30 cellular contexts compared by ENCODE assay signal in the genomic region with DNA sequence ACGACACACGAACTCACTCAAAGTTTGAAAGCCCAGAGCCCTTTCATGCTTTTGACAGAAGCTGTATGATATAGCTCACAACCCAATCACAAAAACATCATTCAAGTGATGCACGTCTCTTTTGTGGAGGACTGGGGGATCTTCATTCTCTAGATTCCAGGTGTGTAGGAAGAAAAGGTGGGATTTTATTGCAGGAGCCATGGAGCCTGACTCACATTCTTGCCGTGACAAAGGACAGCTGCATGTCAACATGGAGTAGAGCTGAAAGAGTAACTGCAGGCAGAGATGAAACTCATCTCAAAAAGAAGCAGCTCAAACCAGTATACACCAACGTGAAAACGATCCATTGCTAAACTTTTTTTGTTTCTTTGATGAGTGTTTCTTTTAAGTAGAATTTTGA. TPM values are rescaled to one million over a fixed set of nuclear protein-coding genes. Genes with fewer than 3 reads are reported as not detected.
"Had no signal": no experiment of that assay in that cellular context is flagged by ENCODE, and none has a peak within 500 bp of the region (broad histone marks: within the 10 kb centered on the region; RNA-seq: fewer than 3 reads in every experiment).

No MANE protein-coding gene starts in this region.

- ATAC-seq: HepG2, Panc1, PC-3, SK-N-SH treated with all-trans-retinoic acid at 6 μM for 48 hours had no signal

- H3K27ac ChIP-seq: RWPE1 had no signal

- DNase-seq: IMR-90; Karpas-422; KG1; MM.1S; MV-4-11; NCI-H1048; NCI-H1105; NCI-H1417; NCI-H1436 treated with DMSO at 0.1 percent for 48 hours; NCI-H1694; NCI-H187 treated with DMSO at 0.1 percent for 48 hours; NCI-H2029 treated with DMSO at 0.1 percent for 48 hours; NCI-H2171; NCI-H226; NCI-H446; NCI-H510A; NCI-H524 treated with DMSO at 0.1 percent for 48 hours; NCI-H69; NCI-H774; NK-92 treated with Interleukin-12 subunit alpha and Interleukin-12 subunit beta, amount 100 ng/mL, for 24 hours; PC-3; SHP77; T-helper 1 cell had no signal

RNA-seq across cellular contexts. Expression of a gene that starts 50.9 kb away (rescaled TPM):
- total RNA-seq: HepG2, HT1080, OCI-LY7, PC-3, SK-MEL-5 had no signal
